25 cellular contexts compared by ENCODE assay signal in the genomic region with DNA sequence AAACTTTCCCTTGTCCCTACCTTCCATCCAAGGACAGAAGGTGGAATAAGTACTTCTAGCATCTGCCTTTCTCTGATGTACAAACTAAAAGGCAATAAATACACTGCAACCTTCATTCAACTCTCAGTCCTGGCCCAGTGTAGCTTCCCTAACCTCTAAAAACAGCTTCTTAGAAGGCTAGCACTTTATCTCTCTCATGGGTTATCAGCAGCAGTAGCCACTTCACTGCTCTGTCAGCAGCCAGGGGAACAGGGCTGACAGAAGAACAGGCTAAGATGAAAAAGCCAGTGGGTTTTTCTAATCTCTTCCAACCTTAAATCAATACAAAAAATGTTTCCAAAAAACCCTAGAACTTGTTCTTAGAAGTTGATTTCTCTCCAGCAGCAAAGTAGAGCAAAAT. TPM values are rescaled to one million over a fixed set of nuclear protein-coding genes. Genes with fewer than 3 reads are reported as not detected.
DNase-seq lines count a peak whose midpoint lies in the region; ATAC-seq and TF ChIP-seq lines count a peak whose summit lies in the region.
"Had no signal": no experiment of that assay in that cellular context is flagged by ENCODE, and none has a peak within 500 bp of the region (broad histone marks: within the 10 kb centered on the region; RNA-seq: fewer than 3 reads in every experiment).

No MANE protein-coding gene starts in this region.

- H3K36me3 Mint-ChIP-seq in GM23338 (ENCODE audit: low read depth), result peaks cover 59% of the 10 kb centered on the region
- H3K36me3 Mint-ChIP-seq in activated naive CD8-positive, alpha-beta T cell treated with anti-CD3 and anti-CD28 coated beads, Interleukin-2, amount 10 ng/mL, durations not matched to agents 7 days and 5 days, result peaks cover 27% of the 10 kb centered on the region

- no peak for TF ChIP-seq CTCF in GM23338 (conservative IDR thresholded peaks at IDR 0.05; ENCODE audit: low read depth in 2 of 2)
- TF ChIP-seq CTCF in mammary epithelial cell (conservative IDR thresholded peaks at IDR 0.05 in 1 of 2, IDR thresholded peaks at IDR 0.05 in 1 of 2; ENCODE audit: extremely low read depth in 1 of 2, insufficient read depth in 1 of 2, low read depth in 1 of 2, low read length in 2 of 2), result no peak

- H4K20me1 ChIP-seq in BLaER1, result peaks cover 100% of the 10 kb centered on the region
- H4K20me1 ChIP-seq in GM23338 (replicated peaks; ENCODE audit: insufficient read depth), result peaks cover 40% of the 10 kb centered on the region
- no peaks in the 10 kb centered on the region for H4K20me1 ChIP-seq in mammary epithelial cell (ENCODE audit: insufficient read depth, low read length)

- no peak overlapping the region for H3K4me3 Mint-ChIP-seq in GM23338
- no peak overlapping the region for H3K4me3 Mint-ChIP-seq in activated naive CD8-positive, alpha-beta T cell treated with anti-CD3 and anti-CD28 coated beads, Interleukin-2, amount 10 ng/mL, durations not matched to agents 7 days and 5 days
- H3K4me3 Mint-ChIP-seq: T-helper 1 cell treated with Interleukin-12 subunit alpha and Interleukin-12 subunit beta and Interleukin-4 antibody, amounts not matched to agents 30 μg/mL and 1 μg/mL, for 36 hours had no signal

- H2AFZ ChIP-seq in GM23338 (no peak overlapping the region), mammary epithelial cell (ENCODE audit: low read depth, low read length) (no peak overlapping the region)

- ATAC-seq in GM23338, result no peak
- ATAC-seq in activated naive CD8-positive, alpha-beta T cell treated with anti-CD3 and anti-CD28 coated beads, Interleukin-2, amount 10 ng/mL, durations not matched to agents 7 days and 5 days (ENCODE audit: low read depth), result no peak
- peak; percentile 89 for ATAC-seq in left ventricle myocardium superior
- no peak for ATAC-seq in HG03342 (IDR thresholded peaks at IDR 0.05; ENCODE audit: unreplicated experiment)
- ATAC-seq: activated CD4-positive, CD25-positive, alpha-beta regulatory T cell treated with anti-CD3 and anti-CD28 coated beads, Interleukin-2, amount 50 U/mL, for 24 hours; foreskin keratinocyte; HCT116; mucosa of descending colon had no signal

- H3K27me3 ChIP-seq in BLaER1, result no peaks in the 10 kb centered on the region
- H3K27me3 ChIP-seq in GM23338 (ENCODE audit: insufficient read depth), result no peaks in the 10 kb centered on the region
- no peaks in the 10 kb centered on the region for H3K27me3 ChIP-seq in mammary epithelial cell (ENCODE audit: insufficient read depth, low read length)
- H3K27me3 ChIP-seq: foreskin keratinocyte, tibial nerve had no signal

- H3K79me2 ChIP-seq in GM23338 (replicated peaks; ENCODE audit: insufficient read depth), result peaks cover 59% of the 10 kb centered on the region
- H3K79me2 ChIP-seq in mammary epithelial cell (ENCODE audit: insufficient read depth, low read length), result peaks cover 59% of the 10 kb centered on the region

- H3K9me3 Mint-ChIP-seq in GM23338, result no peaks in the 10 kb centered on the region
- H3K9me3 Mint-ChIP-seq in activated naive CD8-positive, alpha-beta T cell treated with anti-CD3 and anti-CD28 coated beads, Interleukin-2, amount 10 ng/mL, durations not matched to agents 7 days and 5 days, result no peaks in the 10 kb centered on the region
- H3K9me3 Mint-ChIP-seq: IgD-negative memory B cell; T-helper 1 cell treated with Interleukin-12 subunit alpha and Interleukin-12 subunit beta and Interleukin-4 antibody, amounts not matched to agents 30 μg/mL and 1 μg/mL, for 36 hours had no signal

- dilution Hi-C loops in mammary epithelial cell (cut with HindIII; ENCODE audit: low sequenced_read_pairs), result no loop called here

- H3K4me1 ChIP-seq in BLaER1 (peaks cover 59% of the 10 kb centered on the region), GM23338 (ENCODE audit: insufficient read depth) (no peaks in the 10 kb centered on the region), mammary epithelial cell (ENCODE audit: insufficient read depth, low read length) (no peaks in the 10 kb centered on the region)
- H3K4me1 ChIP-seq: foreskin keratinocyte had no signal

- POLR2A ChIA-PET in activated naive CD8-positive, alpha-beta T cell treated with anti-CD3 and anti-CD28 coated beads, Interleukin-2, amount 10 ng/mL, durations not matched to agents 7 days and 5 days (lab: Charles Lee), result no interaction called here

- peaks cover 3% of the 10 kb centered on the region for H3K27me3 Mint-ChIP-seq in GM23338 (ENCODE audit: insufficient read depth, low read depth, poor library complexity)
- H3K27me3 Mint-ChIP-seq in activated naive CD8-positive, alpha-beta T cell treated with anti-CD3 and anti-CD28 coated beads, Interleukin-2, amount 10 ng/mL, durations not matched to agents 7 days and 5 days, result no peaks in the 10 kb centered on the region
- H3K27me3 Mint-ChIP-seq: IgD-negative memory B cell had no signal

- no peaks in the 10 kb centered on the region for H3K9me3 ChIP-seq in BLaER1
- no peaks in the 10 kb centered on the region for H3K9me3 ChIP-seq in mammary epithelial cell (replicated peaks; ENCODE audit: insufficient read depth, low read length)
- H3K9me3 ChIP-seq: mucosa of descending colon, tibial nerve had no signal

- H3F3A ChIP-seq in GM23338 (replicated peaks; ENCODE audit: low read depth), result peaks cover 6% of the 10 kb centered on the region

- DNase-seq in GM23338 (ENCODE audit: low spot score), result no peak
- no peak for DNase-seq in activated naive CD8-positive, alpha-beta T cell treated with anti-CD3 and anti-CD28 coated beads, Interleukin-2, amount 10 ng/mL, durations not matched to agents 7 days and 5 days
- DNase-seq in left ventricle myocardium superior, result no peak
- DNase-seq in stimulated activated CD4-positive, alpha-beta T cell treated with anti-CD3 and anti-CD28 coated beads, Interleukin-2, amount 100 ng/mL, for 24 hours, result no peak
- no peak for DNase-seq in mammary epithelial cell
- DNase-seq: activated naive CD4-positive, alpha-beta T cell treated with anti-CD3 and anti-CD28 coated beads, Interleukin-2, amount 50 U/mL, for 16 hours; DMS79 treated with DMSO at 0.1 percent for 48 hours; foreskin keratinocyte; kidney glomerular epithelial cell; MM.1S; mucosa of descending colon; NCI-H146; NCI-H2171 treated with DMSO at 0.1 percent for 48 hours; occipital lobe; retina; stimulated activated CD4-positive, alpha-beta T cell treated with anti-CD3 and anti-CD28 coated beads, Interleukin-15, amount 100 ng/mL, for 24 hours; stimulated activated naive CD4-positive, alpha-beta T cell had no signal

- H3K9me2 ChIP-seq in GM23338 (ENCODE audit: insufficient read depth), result no peaks in the 10 kb centered on the region

- CTCF ChIA-PET in mammary epithelial cell (lab: Charles Lee; ENCODE audit: low non-redundant PET), result no interaction called here

- H3K27ac Mint-ChIP-seq in GM23338, result peak overlapping the region; percentile 64
- H3K27ac Mint-ChIP-seq in activated naive CD8-positive, alpha-beta T cell treated with anti-CD3 and anti-CD28 coated beads, Interleukin-2, amount 10 ng/mL, durations not matched to agents 7 days and 5 days, result peak overlapping the region; percentile 40
- H3K27ac Mint-ChIP-seq: IgD-negative memory B cell; T-helper 1 cell treated with Interleukin-12 subunit alpha and Interleukin-12 subunit beta and Interleukin-4 antibody, amounts not matched to agents 30 μg/mL and 1 μg/mL, for 36 hours had no signal

- H3K4me3 ChIP-seq in BLaER1, result no peak overlapping the region
- no peak overlapping the region for H3K4me3 ChIP-seq in GM23338
- H3K4me3 ChIP-seq in mammary epithelial cell (replicated peaks in 1 of 3; ENCODE audit: insufficient read depth in 1 of 3, low read depth in 2 of 3, low read length in 3 of 3), result no peak overlapping the region
- H3K4me3 ChIP-seq: mucosa of descending colon, tibial nerve had no signal

- intact Hi-C loops in left ventricle myocardium superior (cut with micrococcal nuclease) (no loop called here), mammary epithelial cell (cut with micrococcal nuclease) (no loop called here)

- no peaks in the 10 kb centered on the region for H3K4me1 Mint-ChIP-seq in GM23338
- H3K4me1 Mint-ChIP-seq in activated naive CD8-positive, alpha-beta T cell treated with anti-CD3 and anti-CD28 coated beads, Interleukin-2, amount 10 ng/mL, durations not matched to agents 7 days and 5 days, result peaks cover 9% of the 10 kb centered on the region

- no TSS peak for BruUV-seq in mammary epithelial cell (replicated peaks; lab: Mats Ljungman, UMichigan)

- in situ Hi-C loops in mammary epithelial cell (cut with MboI; ENCODE audit: low sequenced_read_pairs in 2 of 2), result no loop called here

- peak overlapping the region; percentile 21; the same call in 1 of the 2 replicates for H3K4me2 ChIP-seq in BLaER1
- no peak overlapping the region for H3K4me2 ChIP-seq in GM23338
- H3K4me2 ChIP-seq in mammary epithelial cell (ENCODE audit: insufficient read depth, low read depth, low read length), result no peak overlapping the region

- H3K27ac ChIP-seq in BLaER1, result peak overlapping the region; percentile 49; the same call in 1 of the 2 replicates
- H3K27ac ChIP-seq in GM23338 (ENCODE audit: low read depth), result peak overlapping the region; percentile 69; the same call in 1 of the 2 replicates
- H3K27ac ChIP-seq in mammary epithelial cell (ENCODE audit: insufficient read depth, low read depth, low read length), result no peak overlapping the region
- H3K27ac ChIP-seq: foreskin keratinocyte, HL-60 had no signal

- H3K36me3 ChIP-seq in BLaER1, result peaks cover 100% of the 10 kb centered on the region
- peaks cover 38% of the 10 kb centered on the region for H3K36me3 ChIP-seq in GM23338 (ENCODE audit: insufficient read depth)
- H3K36me3 ChIP-seq in mammary epithelial cell (ENCODE audit: insufficient read depth, low read length), result peaks cover 45% of the 10 kb centered on the region

- no peak overlapping the region for H3K9ac ChIP-seq in BLaER1
- no peak overlapping the region for H3K9ac ChIP-seq in mammary epithelial cell (ENCODE audit: insufficient read depth, low read length)

TF ChIP-seq in GM23338, 12 proteins besides CTCF, POLR2A, EP300 and RAD21 (continues in another document):
- TF ChIP-seq EZH2 (IDR thresholded peaks at IDR 0.05; ENCODE audit: low read depth, unreplicated experiment) (no peak), EZH2phosphoT487 (IDR thresholded peaks at IDR 0.05; ENCODE audit: unreplicated experiment) (no peak)

RNA-seq across cellular contexts. Expression of a gene that starts 13.2 kb away (rescaled TPM):
- 89.6 and 109 TPM in 2 replicates for total RNA-seq in GM23338 (2014; rRNA removed; shearing (Covaris generic))
- polyA plus RNA-seq in GM23338 (2016; fragmentation: Nextera tagmentation; extraction: Ambion mirVana) (111 and 130 TPM in 2 replicates), mammary epithelial cell (43.8 TPM)
- 100 to 1,000 TPM; 139 to 145 TPM for total RNA-seq in activated naive CD8-positive, alpha-beta T cell treated with anti-CD3 and anti-CD28 coated beads, Interleukin-2, amount 10 ng/mL, durations not matched to agents 7 days and 5 days
- total RNA-seq in left ventricle myocardium superior (34.7 TPM), mammary epithelial cell (10 to 100 TPM; 41.7 to 89.3 TPM)
- polyA minus RNA-seq in mammary epithelial cell, result 120 TPM

RNA-seq across cellular contexts. Expression of a gene that starts 28.9 kb away (rescaled TPM):
- total RNA-seq in GM23338 (2014; rRNA removed; shearing (Covaris generic)), result 706 and 763 TPM in 2 replicates
- polyA plus RNA-seq in GM23338 (2016; fragmentation: Nextera tagmentation; extraction: Ambion mirVana) (956 and 1,001 TPM in 2 replicates), mammary epithelial cell (1,026 TPM)
- 100 to 1,000 TPM; 468 to 471 TPM for total RNA-seq in activated naive CD8-positive, alpha-beta T cell treated with anti-CD3 and anti-CD28 coated beads, Interleukin-2, amount 10 ng/mL, durations not matched to agents 7 days and 5 days
- total RNA-seq in left ventricle myocardium superior (3,327 TPM), mammary epithelial cell (100 to 1,000 TPM; 374 to 617 TPM)
- polyA minus RNA-seq in mammary epithelial cell, result 1,503 TPM
